In genomic region chr2:37526323-37526722, GRCh38 we compare ENCODE assay signal across 18 cellular contexts.
DNase-seq lines count a peak whose midpoint lies in the region; FAIRE-seq lines count a peak whose summit lies in the region.
"Had no signal": no experiment of that assay in that cellular context is flagged by ENCODE, and none has a peak within 500 bp of the region (broad histone marks: within the 10 kb centered on the region; RNA-seq: fewer than 3 reads in every experiment).

No MANE protein-coding gene starts in this region.

- DNase-seq in ELR (ENCODE audit: low read depth) (peak; percentile 24), HTR-8/SVneo (ENCODE audit: insufficient read length, low spot score) (no peak), RPMI7951 (ENCODE audit: low read depth) (peak; percentile 33), foreskin melanocyte (peak; percentile 12), RPMI8226 (no peak), NK-92 (lab: John Stamatoyannopoulos, UW; ENCODE audit: unreplicated experiment) (no peak), G401 (ENCODE audit: low spot score) (no peak)
- DNase-seq: activated CD8-positive, alpha-beta T cell treated with anti-CD3 and anti-CD28 coated beads, Interleukin-2, amount 10 ng/mL, durations not matched to agents 7 days and 5 days; activated naive CD4-positive, alpha-beta T cell treated with anti-CD3 and anti-CD28 coated beads, Interleukin-2, amount 50 U/mL, for 16 hours; activated T-cell treated with anti-CD3 and anti-CD28 coated beads, Interleukin-2, amount 50 U/mL, for 48 hours; GOT3; NCI-H1105; Right ventricle myocardium superior; stimulated activated CD8-positive, alpha-beta memory T cell treated with anti-CD3 and anti-CD28 coated beads, Interleukin-4, amount 100 ng/mL, for 48 hours; substantia nigra; T-helper 1 cell; WERI-Rb-1 had no signal

- FAIRE-seq in HTR-8/SVneo (lab: Jason Lieb, UNC): peak; percentile 46
- FAIRE-seq: frontal cortex had no signal

- in situ Hi-C loops in G401 (cut with HindIII; ENCODE audit: low sequenced_read_pairs): no loop called here

Comparison
In these comparisons a context has a peak if more than half of its experiments do, and no peak if none do; other contexts are left out.
1. DNase-seq: peak in ELR (single experiment), RPMI7951 (single experiment) and foreskin melanocyte (single experiment); none in HTR-8/SVneo (single experiment), RPMI8226 (single experiment), NK-92 (single experiment) and G401 (single experiment).